ENCODE assay signal across 9 cellular contexts in the genomic region with DNA sequence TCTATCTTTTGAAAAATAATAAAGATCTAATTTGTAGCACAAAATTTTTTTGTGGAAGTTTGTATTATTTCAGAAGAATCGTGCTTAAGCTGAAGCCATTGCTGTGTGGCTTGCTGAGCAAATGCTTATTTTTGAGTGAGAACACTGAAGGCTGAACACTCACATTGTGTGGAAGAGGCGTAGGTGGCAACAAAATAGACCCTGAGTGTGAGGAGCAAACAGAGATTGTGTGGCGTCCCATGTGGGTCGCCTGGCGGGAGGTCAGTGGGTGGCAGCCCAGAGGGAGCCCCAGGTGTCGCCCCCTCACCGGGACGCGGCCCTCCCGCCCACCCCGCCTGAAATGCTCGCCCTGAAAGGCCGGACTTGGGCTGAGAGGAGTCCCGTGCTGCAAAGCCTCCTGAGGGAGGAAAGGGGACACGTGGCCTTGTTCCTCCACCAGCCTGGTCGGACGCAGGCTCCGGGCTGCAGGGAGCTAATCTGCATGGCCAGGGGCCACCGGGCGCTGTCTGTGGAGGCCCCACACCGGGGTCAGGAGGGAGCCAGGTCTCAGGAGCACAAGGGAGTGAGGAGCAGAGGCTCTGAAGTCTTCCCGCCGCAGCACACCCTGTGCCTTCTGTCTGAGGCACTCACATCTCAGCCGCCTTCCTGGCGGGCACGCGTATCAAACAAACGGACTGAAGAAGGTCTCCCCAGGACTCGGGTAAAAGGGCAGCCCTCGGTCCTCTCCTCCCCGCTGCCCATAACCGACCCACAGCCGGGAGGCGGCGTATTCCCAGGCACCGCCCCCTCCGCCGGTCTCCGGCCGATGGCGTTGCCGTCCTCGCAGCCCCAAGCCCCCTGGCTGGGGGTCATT. TPM values are rescaled to one million over a fixed set of nuclear protein-coding genes. Genes with fewer than 3 reads are reported as not detected.
A peak's percentile ranks its signal among the peaks of the same experiment; 100 is the strongest.
DNase-seq lines count a peak whose midpoint lies in the region; ATAC-seq and TF ChIP-seq lines count a peak whose summit lies in the region.
"Had no signal": no experiment of that assay in that cellular context is flagged by ENCODE, and none has a peak within 500 bp of the region (broad histone marks: within the 10 kb centered on the region; RNA-seq: fewer than 3 reads in every experiment).

No MANE protein-coding gene starts in this region.

- H3K9me3 ChIP-seq in ovary: no peaks in the 10 kb centered on the region

- H3K4me3 ChIP-seq in fibroblast of pulmonary artery (replicated peaks; ENCODE audit: low read depth, low read length) (peak overlapping the region; percentile 48), ovary (peak overlapping the region; percentile 17)

- H3K4me1 ChIP-seq in ovary (ENCODE audit: insufficient read depth): peaks cover 9% of the 10 kb centered on the region

- H3K4me1 Mint-ChIP-seq in stimulated activated naive CD8-positive, alpha-beta T cell treated with anti-CD3 and anti-CD28 coated beads, Interleukin-15, amount 100 ng/mL, for 72 hours: no peaks in the 10 kb centered on the region

- 18 to 44% (median 20%) methylated on average over 43 of the region's 43 CpGs for WGBS in ovary, 3 donors

- H3K4me3 Mint-ChIP-seq in stimulated activated naive CD8-positive, alpha-beta T cell treated with anti-CD3 and anti-CD28 coated beads, Interleukin-15, amount 100 ng/mL, for 72 hours: no peak overlapping the region

- intact Hi-C loops in ovary (cut with DNase I): loop anchor here in 2 of 4 donors (10.0 kb wide), 2 partner anchors 215 to 335 kb away; a partner anchor contains a TSS

- no peak for TF ChIP-seq EP300 in ovary (IDR thresholded peaks at IDR 0.05)

- no peaks in the 10 kb centered on the region for H3K36me3 ChIP-seq in ovary

- no peaks in the 10 kb centered on the region for H3K27me3 Mint-ChIP-seq in stimulated activated naive CD8-positive, alpha-beta T cell treated with anti-CD3 and anti-CD28 coated beads, Interleukin-15, amount 100 ng/mL, for 72 hours

- no peak for DNase-seq in stimulated activated naive CD8-positive, alpha-beta T cell treated with anti-CD3 and anti-CD28 coated beads, Interleukin-15, amount 100 ng/mL, for 72 hours
- no peak for DNase-seq in stimulated activated naive CD8-positive, alpha-beta T cell treated with anti-CD3 and anti-CD28 coated beads, Interleukin-15, Interleukin-2, amounts not matched to agents 100 U/mL and 50 U/mL, for 24 hours
- DNase-seq in fibroblast of pulmonary artery (ENCODE audit: low read depth) (no peak), ovary (peak in 4 of 5 donors; percentile 35 to 69 (median 50)), NCI-H345 (lab: John Stamatoyannopoulos, UW) (no peak)
- DNase-seq: CD4-positive, alpha-beta memory T cell had no signal

- ATAC-seq in stimulated activated naive CD8-positive, alpha-beta T cell treated with anti-CD3 and anti-CD28 coated beads, Interleukin-15, amount 100 ng/mL, for 72 hours: peak; percentile 7
- no peak for ATAC-seq in stimulated activated naive CD8-positive, alpha-beta T cell treated with anti-CD3 and anti-CD28 coated beads, Interleukin-15, Interleukin-2, amounts not matched to agents 100 U/mL and 50 U/mL, for 24 hours
- no peak for ATAC-seq in GM18873 (IDR thresholded peaks at IDR 0.05; ENCODE audit: low FRiP score, unreplicated experiment)
- ATAC-seq in GM18907 (IDR thresholded peaks at IDR 0.05; ENCODE audit: unreplicated experiment): no peak
- ATAC-seq in activated CD4-positive, CD25-positive, alpha-beta regulatory T cell treated with anti-CD3 and anti-CD28 coated beads, Interleukin-2, amount 50 U/mL, for 24 hours: no peak

- TF ChIP-seq POLR2A in ovary (IDR thresholded peaks at IDR 0.05): no peak

- no peaks in the 10 kb centered on the region for H3K9me3 Mint-ChIP-seq in stimulated activated naive CD8-positive, alpha-beta T cell treated with anti-CD3 and anti-CD28 coated beads, Interleukin-15, amount 100 ng/mL, for 72 hours
- H3K9me3 Mint-ChIP-seq: CD4-positive, alpha-beta memory T cell had no signal

- no peaks in the 10 kb centered on the region for H3K27me3 ChIP-seq in ovary

- peak overlapping the region in 1 of 2 donors; percentile 78 for H3K27ac Mint-ChIP-seq in stimulated activated naive CD8-positive, alpha-beta T cell treated with anti-CD3 and anti-CD28 coated beads, Interleukin-15, amount 100 ng/mL, for 72 hours
- H3K27ac Mint-ChIP-seq: CD4-positive, alpha-beta memory T cell had no signal

- peak overlapping the region in 1 of 2 donors; percentile 43 for H3K27ac ChIP-seq in ovary

- TF ChIP-seq CTCF in fibroblast of pulmonary artery (IDR thresholded peaks at IDR 0.05; ENCODE audit: low read length, missing control alignments) (no peak), ovary (IDR thresholded peaks at IDR 0.05) (no peak)

RNA-seq across cellular contexts. Expression of a gene that starts 15.9 kb away (rescaled TPM):
- 1 to 10 TPM in 2 of 7 donors, under 1 TPM in 2, not detected in 3; 0.62 to 2.2 (median 0.88) TPM for total RNA-seq in ovary
- 1 to 10 TPM in 1 of 2 donors, under 1 TPM in 1; 0.45 to 2.5 TPM for polyA plus RNA-seq in ovary
- total RNA-seq: CD4-positive, alpha-beta memory T cell had no signal
- polyA plus RNA-seq: CD4-positive, alpha-beta memory T cell had no signal

RNA-seq across cellular contexts. Expression of a gene that starts 41.3 kb away (rescaled TPM):
- 10 to 100 TPM in 2 of 7 donors, 1 to 10 TPM in 5; 5.7 to 13.5 (median 9.2) TPM for total RNA-seq in ovary
- polyA plus RNA-seq in ovary: 1 to 10 TPM; 2.0 to 5.6 TPM

Comparison
In these comparisons a context has a peak if more than half of its experiments do, and no peak if none do; other contexts are left out.
1. DNase-seq: peak in ovary (4 of 5); none in stimulated activated naive CD8-positive, alpha-beta T cell treated with anti-CD3 and anti-CD28 coated beads, Interleukin-15, amount 100 ng/mL, for 72 hours (0 of 2), stimulated activated naive CD8-positive, alpha-beta T cell treated with anti-CD3 and anti-CD28 coated beads, Interleukin-15, Interleukin-2, amounts not matched to agents 100 U/mL and 50 U/mL, for 24 hours (single experiment), fibroblast of pulmonary artery (single experiment) and NCI-H345 (single experiment).